8 cellular contexts compared by ENCODE assay signal in the genomic region with DNA sequence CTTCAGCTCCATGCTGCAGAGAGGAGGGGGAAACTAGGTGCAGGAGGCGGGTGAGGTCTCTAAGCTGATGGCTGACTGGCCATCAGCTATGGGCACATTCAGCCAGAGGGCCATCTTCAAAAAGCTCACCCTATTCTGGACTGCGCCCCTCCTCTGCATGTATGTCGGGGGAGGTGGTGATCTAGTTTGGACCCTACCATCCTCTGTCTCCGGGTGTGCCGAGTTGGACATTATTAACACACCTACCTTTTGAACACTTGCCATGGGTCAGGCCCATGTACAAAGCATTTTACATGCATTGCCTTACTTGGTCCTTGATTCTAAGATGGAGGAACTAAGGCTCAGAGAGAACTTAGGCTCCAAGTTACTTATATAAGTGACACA. TPM values are rescaled to one million over a fixed set of nuclear protein-coding genes. Genes with fewer than 3 reads are reported as not detected.
DNase-seq lines count a peak whose midpoint lies in the region; ATAC-seq and TF ChIP-seq lines count a peak whose summit lies in the region.

No MANE protein-coding gene starts in this region.

- H3K9me3 Mint-ChIP-seq in CD8-positive, alpha-beta T cell: no peaks in the 10 kb centered on the region
- H3K9me3 Mint-ChIP-seq in osteocyte (ENCODE audit: unreplicated experiment): no peaks in the 10 kb centered on the region

- H3K4me1 Mint-ChIP-seq in CD8-positive, alpha-beta T cell (ENCODE audit: low read depth): peaks cover 46% of the 10 kb centered on the region
- peaks cover 23% of the 10 kb centered on the region for H3K4me1 Mint-ChIP-seq in osteocyte (ENCODE audit: unreplicated experiment)

- H3K79me2 ChIP-seq in OCI-LY7 (ENCODE audit: insufficient read depth, low read depth, low read length): peaks cover 13% of the 10 kb centered on the region; the same call in 1 of the 2 replicates

- H3K4me1 ChIP-seq in CD8-positive, alpha-beta T cell (ENCODE audit: insufficient read depth, low read length): peaks cover 26% of the 10 kb centered on the region
- H3K4me1 ChIP-seq in OCI-LY7 (ENCODE audit: insufficient read depth, low read length, poor library complexity, severe bottlenecking): peaks cover 31% of the 10 kb centered on the region
- no peaks in the 10 kb centered on the region for H3K4me1 ChIP-seq in endocrine pancreas (ENCODE audit: control insufficient read depth, insufficient read depth, low read length)

- no peaks in the 10 kb centered on the region for H3K27me3 ChIP-seq in CD8-positive, alpha-beta T cell (ENCODE audit: insufficient read depth, low read length)
- H3K27me3 ChIP-seq in endocrine pancreas (ENCODE audit: control insufficient read depth, insufficient read depth, low read length): no peaks in the 10 kb centered on the region

- H3K36me3 ChIP-seq in CD8-positive, alpha-beta T cell (ENCODE audit: insufficient read depth, low read length): peaks cover 3% of the 10 kb centered on the region
- H3K36me3 ChIP-seq in OCI-LY7 (ENCODE audit: insufficient read depth, low read length): peaks cover 39% of the 10 kb centered on the region
- peaks cover 7% of the 10 kb centered on the region for H3K36me3 ChIP-seq in endocrine pancreas (ENCODE audit: control insufficient read depth, insufficient read depth, low read length)

- peak overlapping the region; percentile 76 for H3K27ac ChIP-seq in CD8-positive, alpha-beta T cell (ENCODE audit: low read depth, low read length)
- no peak overlapping the region for H3K27ac ChIP-seq in OCI-LY7 (ENCODE audit: low read depth, low read length, poor library complexity, severe bottlenecking)

- peak overlapping the region; percentile 91 for H3K4me3 Mint-ChIP-seq in CD8-positive, alpha-beta T cell
- peak overlapping the region; percentile 98 for H3K4me3 Mint-ChIP-seq in osteocyte (ENCODE audit: unreplicated experiment)

- peak overlapping the region; percentile 97 for H3K4me2 ChIP-seq in OCI-LY7 (ENCODE audit: low read length)

- POLR2A ChIA-PET in CD8-positive, alpha-beta T cell (lab: Charles Lee): interaction anchor here (0.9 to 1.0 kb wide), 2 partner anchors 79 to 235 kb away, joined by 3 read pairs; a partner anchor contains a TSS
- POLR2A ChIA-PET in OCI-LY7 (lab: Charles Lee): interaction anchor here (1.0 to 1.7 kb wide), 2 partner anchors 11 to 24 kb away, joined by 3 to 5 read pairs; no protein-coding TSS in a partner anchor

- no peaks in the 10 kb centered on the region for H3K9me2 ChIP-seq in OCI-LY7 (ENCODE audit: insufficient read depth, low read length)

- DNase-seq in CD8-positive, alpha-beta T cell: peak in 1 of 7 experiments; percentile 14
- DNase-seq in OCI-LY7 (ENCODE audit: low spot score) (peak; percentile 18), osteocyte (ENCODE audit: extremely low spot score, unreplicated experiment) (no peak), ecto neural progenitor cell (ENCODE audit: low spot score) (no peak), hippocampal formation (lab: John Stamatoyannopoulos, UW) (no peak)

- ATAC-seq in CD8-positive, alpha-beta T cell: no peak
- ATAC-seq in GM18909 (IDR thresholded peaks at IDR 0.05; ENCODE audit: poor library complexity, unreplicated experiment): no peak
- no peak for ATAC-seq in GM21737 (IDR thresholded peaks at IDR 0.05; ENCODE audit: unreplicated experiment)

- H4K20me1 ChIP-seq in OCI-LY7 (ENCODE audit: insufficient read depth, low read length): no peaks in the 10 kb centered on the region

- intact Hi-C loops in CD8-positive, alpha-beta T cell (cut with DNase I, micrococcal nuclease): loop anchor here (5.0 to 10.0 kb wide), 3 partner anchors 248 to 888 kb away; a partner anchor contains a TSS
- intact Hi-C loops in OCI-LY7 (cut with micrococcal nuclease; ENCODE audit: unreplicated experiment): loop anchor here (5.0 kb wide), 2 partner anchors 81 to 231 kb away; a partner anchor contains a TSS

- CTCF ChIA-PET in CD8-positive, alpha-beta T cell (lab: Charles Lee): interaction anchor here (0.7 to 3.9 kb wide), 2 partner anchors 10 to 15 kb away, joined by 3 to 28 read pairs; no protein-coding TSS in a partner anchor
- CTCF ChIA-PET in OCI-LY7 (lab: Charles Lee; ENCODE audit: unreplicated experiment): no interaction called here

- no TSS peak for BruUV-seq in OCI-LY7 (replicated peaks; lab: Mats Ljungman, UMichigan)

- TF ChIP-seq CTCF in CD8-positive, alpha-beta T cell (IDR thresholded peaks at IDR 0.05): no peak
- no peak for TF ChIP-seq CTCF in OCI-LY7 (conservative IDR thresholded peaks at IDR 0.05; ENCODE audit: low read length)
- no peak for TF ChIP-seq CTCF in osteocyte (IDR thresholded peaks at IDR 0.05)

- peaks cover 49% of the 10 kb centered on the region for H3K36me3 Mint-ChIP-seq in CD8-positive, alpha-beta T cell
- H3K36me3 Mint-ChIP-seq in osteocyte (ENCODE audit: unreplicated experiment): peaks cover 16% of the 10 kb centered on the region

- peak overlapping the region; percentile 99 for H3K27ac Mint-ChIP-seq in CD8-positive, alpha-beta T cell
- peak overlapping the region; percentile 94 for H3K27ac Mint-ChIP-seq in osteocyte (ENCODE audit: unreplicated experiment)

- no peaks in the 10 kb centered on the region for H3K27me3 Mint-ChIP-seq in CD8-positive, alpha-beta T cell (ENCODE audit: low read depth)
- H3K27me3 Mint-ChIP-seq in osteocyte (ENCODE audit: unreplicated experiment): no peaks in the 10 kb centered on the region

- peak overlapping the region; percentile 34 for H3K9ac ChIP-seq in endocrine pancreas (ENCODE audit: control insufficient read depth, insufficient read depth, low read length)

- H3K4me3 ChIP-seq in CD8-positive, alpha-beta T cell (ENCODE audit: low read depth, low read length): peak overlapping the region; percentile 86
- H3K4me3 ChIP-seq in OCI-LY7 (ENCODE audit: low read depth, low read length, poor library complexity, severe bottlenecking): peak overlapping the region; percentile 99
- peak overlapping the region; percentile 66 for H3K4me3 ChIP-seq in endocrine pancreas (ENCODE audit: control insufficient read depth, insufficient read depth, low read length)

- no peak overlapping the region for H2AFZ ChIP-seq in OCI-LY7 (ENCODE audit: low read length)

- no peaks in the 10 kb centered on the region for H3K9me3 ChIP-seq in CD8-positive, alpha-beta T cell (ENCODE audit: low read length)
- no peaks in the 10 kb centered on the region for H3K9me3 ChIP-seq in OCI-LY7 (ENCODE audit: low read length)
- H3K9me3 ChIP-seq in endocrine pancreas (ENCODE audit: control insufficient read depth, low read length): no peaks in the 10 kb centered on the region

RNA-seq across cellular contexts. Expression of a gene that starts 1.4 kb away (rescaled TPM):
- 100 to 1,000 TPM; 150 to 163 TPM for total RNA-seq in CD8-positive, alpha-beta T cell
- total RNA-seq in OCI-LY7 (2014; rRNA removed; shearing (Covaris generic)): 53.8 and 60.5 TPM in 2 replicates
- 73.3 and 78.5 TPM in 2 replicates for total RNA-seq in OCI-LY7 (2022)
- total RNA-seq in osteocyte: 130 and 138 TPM in 2 replicates

RNA-seq across cellular contexts. Expression of a gene that starts 3.0 kb away (rescaled TPM):
- total RNA-seq in CD8-positive, alpha-beta T cell: 1 to 10 TPM; 3.8 to 4.3 TPM
- 0.57 and 0.90 TPM in 2 replicates for total RNA-seq in OCI-LY7 (2014; rRNA removed; shearing (Covaris generic))
- total RNA-seq in OCI-LY7 (2022) (3.2 and 5.0 TPM in 2 replicates), osteocyte (0.60 TPM in 1 of 2 replicates, not detected in the other)

RNA-seq across cellular contexts. Expression of a gene that starts 11.9 kb away (rescaled TPM):
- under 1 TPM in 1 of 2 experiments, not detected in 1; 0.05 TPM for total RNA-seq in CD8-positive, alpha-beta T cell
- total RNA-seq in OCI-LY7 (2014; rRNA removed; shearing (Covaris generic)): not detected in 2 replicates
- total RNA-seq in OCI-LY7 (2022) (0.15 TPM in 1 of 2 replicates, not detected in the other), osteocyte (not detected in 2 replicates)

RNA-seq across cellular contexts. Expression of a gene that starts 38.3 kb away (rescaled TPM):
- total RNA-seq in CD8-positive, alpha-beta T cell: under 1 TPM; 0.33 to 0.46 TPM
- not detected in 2 replicates for total RNA-seq in OCI-LY7 (2014; rRNA removed; shearing (Covaris generic))
- total RNA-seq in OCI-LY7 (2022) (not detected in 2 replicates), osteocyte (not detected in 2 replicates)

RNA-seq across cellular contexts. Expression of a gene that starts 46.3 kb away (rescaled TPM):
- 10 to 100 TPM; 10.2 to 11.6 TPM for total RNA-seq in CD8-positive, alpha-beta T cell
- total RNA-seq in OCI-LY7 (2014; rRNA removed; shearing (Covaris generic)): 32.9 and 33.3 TPM in 2 replicates
- total RNA-seq in OCI-LY7 (2022) (44.5 and 61.4 TPM in 2 replicates), osteocyte (6.5 and 7.8 TPM in 2 replicates)
